In the genomic region with DNA sequence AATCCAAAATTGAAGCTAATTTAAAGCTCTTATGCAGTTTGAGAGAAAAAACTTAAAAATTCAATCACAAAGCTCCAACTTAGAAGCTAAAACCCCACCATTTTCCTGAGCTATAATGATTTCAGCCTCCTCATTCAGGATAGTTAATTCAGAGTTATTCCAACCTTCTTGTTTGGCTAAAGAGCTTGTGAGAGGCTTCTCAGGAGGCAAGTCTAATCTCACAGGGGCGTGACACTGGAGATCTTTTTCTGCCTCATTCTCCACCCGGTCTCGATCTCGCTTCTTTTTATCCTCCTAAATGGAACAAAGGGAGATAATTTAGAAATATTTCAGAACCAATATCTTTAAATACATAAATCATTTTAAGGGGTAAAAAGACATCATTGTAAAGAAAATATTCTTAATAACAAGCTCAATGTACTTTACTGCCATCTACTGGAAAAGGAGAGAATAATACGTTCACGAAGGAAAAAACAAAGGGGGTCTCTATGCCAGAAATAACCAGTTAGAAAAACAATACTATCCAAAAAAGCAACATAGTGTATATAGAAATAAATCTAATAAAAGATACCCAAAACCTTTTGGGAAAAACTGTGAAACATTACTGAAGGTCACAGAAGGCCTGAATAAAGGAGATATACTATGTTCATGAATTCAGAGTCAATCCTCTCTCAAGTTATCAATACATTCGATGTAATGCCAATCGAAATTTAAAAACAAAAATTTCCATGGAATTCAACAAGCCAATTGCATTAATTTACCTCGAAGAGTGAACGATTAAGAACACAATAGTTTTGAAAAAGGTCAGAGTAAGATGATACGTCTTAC, we compare ENCODE assay signal across 8 cellular contexts. TPM values are rescaled to one million over a fixed set of nuclear protein-coding genes. Genes with fewer than 3 reads are reported as not detected.
DNase-seq lines count a peak whose midpoint lies in the region; ATAC-seq and TF ChIP-seq lines count a peak whose summit lies in the region.

No MANE protein-coding gene starts in this region.

- H3K9me3 ChIP-seq in PC-9 (ENCODE audit: insufficient read depth, low read depth): no peaks in the 10 kb centered on the region
- H3K9me3 ChIP-seq in transverse colon: no peaks in the 10 kb centered on the region

- H4K20me1 ChIP-seq in PC-9 (ENCODE audit: insufficient read depth): peaks cover 25% of the 10 kb centered on the region

- peaks cover 3% of the 10 kb centered on the region; the same call in 1 of the 2 replicates for H3F3A ChIP-seq in PC-9 (ENCODE audit: insufficient read depth, low read depth)

- H3K27me3 Mint-ChIP-seq in activated T-cell treated with anti-CD3 and anti-CD28 coated beads, Interleukin-2, amount 50 U/mL, for 72 hours (ENCODE audit: low read depth): no peaks in the 10 kb centered on the region
- no peaks in the 10 kb centered on the region for H3K27me3 Mint-ChIP-seq in activated T-cell treated with anti-CD3 and anti-CD28 coated beads, Interleukin-2, amount 50 U/mL, for 24 hours
- no peaks in the 10 kb centered on the region for H3K27me3 Mint-ChIP-seq in activated CD8-positive, alpha-beta memory T cell treated with anti-CD3 and anti-CD28 coated beads, Interleukin-2, amount 10 ng/mL, durations not matched to agents 7 days and 5 days

- 76 to 79% methylated on average over 11 of the region's 11 CpGs for WGBS in transverse colon (ENCODE audit: low coverage in 1 of 2), 2 donors

- H3K27ac ChIP-seq in PC-9 (no peak overlapping the region), transverse colon (peak overlapping the region; percentile 6 to 44 (median 32))

- CTCF ChIA-PET in PC-9 (lab: Charles Lee): interaction anchor here (0.5 to 1.0 kb wide), 6 partner anchors 13 to 390 kb away, joined by 4 to 17 read pairs (median 7); partner anchors contain the start of gene CNEP1R1
- CTCF ChIA-PET in activated CD8-positive, alpha-beta memory T cell treated with anti-CD3 and anti-CD28 coated beads, Interleukin-2, amount 10 ng/mL, durations not matched to agents 7 days and 5 days (lab: Charles Lee): interaction anchor here (0.7 to 11.2 kb wide), 38 partner anchors 12 to 452 kb away, joined by 3 to 111 read pairs (median 4); partner anchors contain the start of genes CNEP1R1 and TENT4B

- H3K36me3 ChIP-seq in PC-9 (ENCODE audit: low read depth): peaks cover 47% of the 10 kb centered on the region
- H3K36me3 ChIP-seq in transverse colon: peaks cover 0 to 28% (median 13%) of the 10 kb centered on the region in 4 donors

- TF ChIP-seq EP300 in transverse colon (IDR thresholded peaks at IDR 0.05; ENCODE audit: low read depth): no peak

- peaks cover 10 to 23% of the 10 kb centered on the region in 2 donors for H3K36me3 Mint-ChIP-seq in activated T-cell treated with anti-CD3 and anti-CD28 coated beads, Interleukin-2, amount 50 U/mL, for 72 hours (ENCODE audit: insufficient read depth in 2 of 2)
- peaks cover 92% of the 10 kb centered on the region for H3K36me3 Mint-ChIP-seq in activated T-cell treated with anti-CD3 and anti-CD28 coated beads, Interleukin-2, amount 50 U/mL, for 24 hours (ENCODE audit: low read depth)
- peaks cover 43% of the 10 kb centered on the region for H3K36me3 Mint-ChIP-seq in activated CD8-positive, alpha-beta memory T cell treated with anti-CD3 and anti-CD28 coated beads, Interleukin-2, amount 10 ng/mL, durations not matched to agents 7 days and 5 days

- TF ChIP-seq POLR2A in transverse colon (IDR thresholded peaks at IDR 0.05): no peak

- no TSS peak for BruUV-seq in PC-9 (replicated peaks; lab: Mats Ljungman, UMichigan)

- no peak overlapping the region for H3K4me3 ChIP-seq in PC-9
- no peak overlapping the region for H3K4me3 ChIP-seq in fibroblast of pulmonary artery (replicated peaks; ENCODE audit: low read depth, low read length)
- no peak overlapping the region for H3K4me3 ChIP-seq in transverse colon

- in situ Hi-C loops in transverse colon (cut with MboI; ENCODE audit: low pct_ligation_motif_present in 1 of 4, low pct_unique_long_range_greater_than_20kb in 1 of 4, low sequenced_read_pairs in 3 of 4): loop anchor here (5.0 to 25.0 kb wide), 8 partner anchors 110 to 432 kb away; partner anchors contain the start of gene CNEP1R1 (in 2 of the 4)

- H3K4me1 ChIP-seq in PC-9 (replicated peaks; ENCODE audit: insufficient read depth): no peaks in the 10 kb centered on the region
- H3K4me1 ChIP-seq in transverse colon: peaks cover 0 to 3% (median 0%) of the 10 kb centered on the region in 4 donors

- no peak for DNase-seq in activated T-cell treated with anti-CD3 and anti-CD28 coated beads, Interleukin-2, amount 50 U/mL, for 72 hours
- DNase-seq in activated T-cell treated with anti-CD3 and anti-CD28 coated beads, Interleukin-2, amount 50 U/mL, for 24 hours: no peak
- DNase-seq in PC-9 (no peak), fibroblast of pulmonary artery (ENCODE audit: low read depth) (peak; percentile 44), transverse colon (no peak)
- DNase-seq in stimulated activated CD4-positive, alpha-beta T cell treated with anti-CD3 and anti-CD28 coated beads, Interleukin-1b, Interleukin-23, amount 100 ng/mL, for 48 hours: no peak
- no peak for DNase-seq in activated CD8-positive, alpha-beta memory T cell treated with anti-CD3 and anti-CD28 coated beads, Interleukin-2, amount 10 ng/mL, durations not matched to agents 7 days and 5 days
- no peak for DNase-seq in activated T-cell treated with anti-CD3 and anti-CD28 coated beads, Interleukin-2, amount 50 U/mL, for 1 hour

- no peaks in the 10 kb centered on the region for H3K9me2 ChIP-seq in PC-9 (ENCODE audit: insufficient read depth)

- H2AFZ ChIP-seq in PC-9: no peak overlapping the region

- H3K27ac Mint-ChIP-seq in activated T-cell treated with anti-CD3 and anti-CD28 coated beads, Interleukin-2, amount 50 U/mL, for 72 hours: peak overlapping the region; percentile 9
- no peak overlapping the region for H3K27ac Mint-ChIP-seq in activated T-cell treated with anti-CD3 and anti-CD28 coated beads, Interleukin-2, amount 50 U/mL, for 24 hours
- no peak overlapping the region for H3K27ac Mint-ChIP-seq in activated CD8-positive, alpha-beta memory T cell treated with anti-CD3 and anti-CD28 coated beads, Interleukin-2, amount 10 ng/mL, durations not matched to agents 7 days and 5 days

- peaks cover 13% of the 10 kb centered on the region for H3K4me1 Mint-ChIP-seq in activated T-cell treated with anti-CD3 and anti-CD28 coated beads, Interleukin-2, amount 50 U/mL, for 72 hours (ENCODE audit: low read depth)
- H3K4me1 Mint-ChIP-seq in activated T-cell treated with anti-CD3 and anti-CD28 coated beads, Interleukin-2, amount 50 U/mL, for 24 hours (ENCODE audit: low read depth): peaks cover 42% of the 10 kb centered on the region
- peaks cover 11% of the 10 kb centered on the region for H3K4me1 Mint-ChIP-seq in activated CD8-positive, alpha-beta memory T cell treated with anti-CD3 and anti-CD28 coated beads, Interleukin-2, amount 10 ng/mL, durations not matched to agents 7 days and 5 days

- H3K4me3 Mint-ChIP-seq in activated T-cell treated with anti-CD3 and anti-CD28 coated beads, Interleukin-2, amount 50 U/mL, for 72 hours: no peak overlapping the region
- no peak overlapping the region for H3K4me3 Mint-ChIP-seq in activated T-cell treated with anti-CD3 and anti-CD28 coated beads, Interleukin-2, amount 50 U/mL, for 24 hours
- H3K4me3 Mint-ChIP-seq in activated CD8-positive, alpha-beta memory T cell treated with anti-CD3 and anti-CD28 coated beads, Interleukin-2, amount 10 ng/mL, durations not matched to agents 7 days and 5 days: no peak overlapping the region

- POLR2A ChIA-PET in PC-9 (lab: Charles Lee; ENCODE audit: unreplicated experiment): interaction anchor here (0.6 kb wide), 1 partner anchor 329 kb away, joined by 5 read pairs; no protein-coding TSS in a partner anchor

- H3K9me3 Mint-ChIP-seq in activated T-cell treated with anti-CD3 and anti-CD28 coated beads, Interleukin-2, amount 50 U/mL, for 72 hours: no peaks in the 10 kb centered on the region
- no peaks in the 10 kb centered on the region for H3K9me3 Mint-ChIP-seq in activated T-cell treated with anti-CD3 and anti-CD28 coated beads, Interleukin-2, amount 50 U/mL, for 24 hours
- H3K9me3 Mint-ChIP-seq in activated CD8-positive, alpha-beta memory T cell treated with anti-CD3 and anti-CD28 coated beads, Interleukin-2, amount 10 ng/mL, durations not matched to agents 7 days and 5 days (ENCODE audit: low read depth): no peaks in the 10 kb centered on the region

- no peak for ATAC-seq in activated T-cell treated with anti-CD3 and anti-CD28 coated beads, Interleukin-2, amount 50 U/mL, for 72 hours (replicated peaks in 1 of 2)
- ATAC-seq in activated CD8-positive, alpha-beta memory T cell treated with anti-CD3 and anti-CD28 coated beads, Interleukin-2, amount 10 ng/mL, durations not matched to agents 7 days and 5 days: no peak

- peaks cover 12% of the 10 kb centered on the region for H3K79me2 ChIP-seq in PC-9 (ENCODE audit: low read depth)

- intact Hi-C loops in PC-9 (cut with micrococcal nuclease; ENCODE audit: unreplicated experiment) (loop anchor here (1.0 to 10.0 kb wide), 2 partner anchors 141 to 330 kb away; partner anchors contain the start of gene CNEP1R1), transverse colon (cut with DNase I; ENCODE audit: low total_unique reads) (no loop called here)

- H3K27me3 ChIP-seq in PC-9 (ENCODE audit: insufficient read depth, low read depth): no peaks in the 10 kb centered on the region
- no peaks in the 10 kb centered on the region for H3K27me3 ChIP-seq in transverse colon

- TF ChIP-seq CTCF in PC-9 (conservative IDR thresholded peaks at IDR 0.05) (peak; percentile 83), fibroblast of pulmonary artery (IDR thresholded peaks at IDR 0.05; ENCODE audit: low read length, missing control alignments) (peak; percentile 56), transverse colon (IDR thresholded peaks at IDR 0.05) (peak; percentile 55 to 63 (median 59))

- no peak overlapping the region for H3K4me2 ChIP-seq in PC-9

RNA-seq across cellular contexts. Expression of gene BRD7, which starts 13.9 kb away (rescaled TPM):
- total RNA-seq in activated T-cell treated with anti-CD3 and anti-CD28 coated beads, Interleukin-2, amount 50 U/mL, for 72 hours: 10 to 100 TPM; 74.8 to 84.2 TPM
- total RNA-seq in PC-9 (2021): 72.1 and 76.6 TPM in 2 replicates
- total RNA-seq in transverse colon: 10 to 100 TPM; 29.9 to 58.0 (median 38.5) TPM
- 100 to 1,000 TPM in 1 of 2 experiments, 10 to 100 TPM in 1; 85.0 to 102 TPM for total RNA-seq in activated CD8-positive, alpha-beta memory T cell treated with anti-CD3 and anti-CD28 coated beads, Interleukin-2, amount 10 ng/mL, durations not matched to agents 7 days and 5 days
